Comparison of ENCODE assay signal across 8 cellular contexts in genomic region chr5:176542135-176542595, GRCh38. TPM values are rescaled to one million over a fixed set of nuclear protein-coding genes. Genes with fewer than 3 reads are reported as not detected.
DNase-seq lines count a peak whose midpoint lies in the region; TF ChIP-seq lines count a peak whose summit lies in the region.

No MANE protein-coding gene starts in this region.

- H3K9ac ChIP-seq in mammary epithelial cell (ENCODE audit: insufficient read depth, low read length): no peak overlapping the region
- H3K9ac ChIP-seq in mesendoderm (ENCODE audit: low read length): peak overlapping the region; percentile 82

- peak overlapping the region; percentile 11 for H3K18ac ChIP-seq in mesendoderm (ENCODE audit: low read length)

- H2AK5ac ChIP-seq in mesendoderm (ENCODE audit: low read length): peak overlapping the region; percentile 17

- H3K79me1 ChIP-seq in mesendoderm (ENCODE audit: low read length): no peaks in the 10 kb centered on the region

- peak overlapping the region; percentile 88 for H3K56ac ChIP-seq in mesendoderm (ENCODE audit: low read length)

- H3K27me3 ChIP-seq in mammary epithelial cell (ENCODE audit: insufficient read depth, low read length) (no peaks in the 10 kb centered on the region), mesendoderm (ENCODE audit: insufficient read depth, low read length, poor library complexity) (no peaks in the 10 kb centered on the region), testis (no peaks in the 10 kb centered on the region)

- 70% methylated on average over 12 of the region's 16 CpGs for WGBS in mammary epithelial cell (ENCODE audit: low coverage, missing lambda C conversion rate)
- no CpG with 5 or more reads among the region's 16 CpGs for WGBS in mesendoderm (ENCODE audit: extremely low coverage, insufficient coverage, low lambda C conversion rate)
- WGBS in testis, 2 donors: 40 to 49% methylated on average over 15 to 16 of the region's 16 CpGs

- H4K8ac ChIP-seq in mesendoderm (ENCODE audit: low read depth, low read length): no peak overlapping the region

- peaks cover 50% of the 10 kb centered on the region for H3K4me1 ChIP-seq in mammary epithelial cell (ENCODE audit: insufficient read depth, low read length)
- H3K4me1 ChIP-seq in mesendoderm (ENCODE audit: control insufficient read depth, low read depth, low read length): peaks cover 11% of the 10 kb centered on the region
- peaks cover 18% of the 10 kb centered on the region for H3K4me1 ChIP-seq in testis

- peak overlapping the region; percentile 54 for H3K23ac ChIP-seq in mesendoderm (ENCODE audit: low read length)

- no peak overlapping the region for H2BK15ac ChIP-seq in mesendoderm (replicated peaks; ENCODE audit: low read depth)

- H3K79me2 ChIP-seq in mammary epithelial cell (ENCODE audit: insufficient read depth, low read length): no peaks in the 10 kb centered on the region
- H3K79me2 ChIP-seq in mesendoderm (ENCODE audit: control insufficient read depth, insufficient read depth, low read length): no peaks in the 10 kb centered on the region

- no peak overlapping the region for H4K5ac ChIP-seq in mesendoderm (ENCODE audit: low read length)

- in situ Hi-C loops in mammary epithelial cell (cut with MboI; ENCODE audit: low sequenced_read_pairs in 2 of 2): no loop called here

- dilution Hi-C loops in mammary epithelial cell (cut with HindIII; ENCODE audit: low sequenced_read_pairs): no loop called here

- DNase-seq in GM12864 (ENCODE audit: low read depth) (no peak), T-helper 1 cell (peak in 4 of 5 donors; percentile 48 to 76 (median 60)), mammary epithelial cell (no peak), mesendoderm (no peak), testis (peak; percentile 55), Ammon's horn (ENCODE audit: low spot score) (no peak), NCI-H1694 treated with DMSO at 0.1 percent for 48 hours (lab: John Stamatoyannopoulos, UW) (no peak), amniotic stem cell (lab: John Stamatoyannopoulos, UW) (no peak)

- peak overlapping the region; percentile 28 for H3K27ac ChIP-seq in mammary epithelial cell (ENCODE audit: insufficient read depth, low read depth, low read length)
- H3K27ac ChIP-seq in mesendoderm (ENCODE audit: low read depth, low read length): peak overlapping the region; percentile 72
- H3K27ac ChIP-seq in testis: peak overlapping the region; percentile 54 to 68

- H3K4me2 ChIP-seq in mammary epithelial cell (ENCODE audit: insufficient read depth, low read depth, low read length) (peak overlapping the region; percentile 98), mesendoderm (ENCODE audit: low read length) (peak overlapping the region; percentile 75)

- H4K20me1 ChIP-seq in mammary epithelial cell (ENCODE audit: insufficient read depth, low read length): no peaks in the 10 kb centered on the region

- H2BK5ac ChIP-seq in mesendoderm (ENCODE audit: low read length): no peak overlapping the region

- H2AFZ ChIP-seq in mammary epithelial cell (ENCODE audit: low read depth, low read length): peak overlapping the region; percentile 94

- no peak overlapping the region for H3K4ac ChIP-seq in mesendoderm (ENCODE audit: low read depth, low read length)

- peak overlapping the region; percentile 60 for H3K4me3 ChIP-seq in GM12864 (ENCODE audit: low read depth, low read length)
- peak overlapping the region; percentile 39 to 50 (median 46) for H3K4me3 ChIP-seq in mammary epithelial cell (replicated peaks in 1 of 3; ENCODE audit: insufficient read depth in 1 of 3, low read depth in 2 of 3, low read length in 3 of 3)
- H3K4me3 ChIP-seq in mesendoderm (ENCODE audit: low read length): peak overlapping the region; percentile 51
- peak overlapping the region; percentile 59 to 77 for H3K4me3 ChIP-seq in testis

- no peak for TF ChIP-seq CTCF in GM12864 (IDR thresholded peaks at IDR 0.05; ENCODE audit: low read depth, low read length, missing control alignments)
- TF ChIP-seq CTCF in mammary epithelial cell (conservative IDR thresholded peaks at IDR 0.05 in 1 of 2, IDR thresholded peaks at IDR 0.05 in 1 of 2; ENCODE audit: extremely low read depth in 1 of 2, insufficient read depth in 1 of 2, low read depth in 1 of 2, low read length in 2 of 2): no peak
- no peak for TF ChIP-seq CTCF in testis (IDR thresholded peaks at IDR 0.05)

- TF ChIP-seq POLR2A in testis (IDR thresholded peaks at IDR 0.05): no peak

- H3K36me3 ChIP-seq in mammary epithelial cell (ENCODE audit: insufficient read depth, low read length) (no peaks in the 10 kb centered on the region), mesendoderm (ENCODE audit: control insufficient read depth, insufficient read depth, low read length) (no peaks in the 10 kb centered on the region), testis (ENCODE audit: low read depth, missing control alignments) (no peaks in the 10 kb centered on the region)

- intact Hi-C loops in mammary epithelial cell (cut with micrococcal nuclease) (no loop called here), testis (cut with DNase I; ENCODE audit: low total_unique reads) (loop anchor here (10.0 kb wide), 1 partner anchor 93 kb away; the partner anchor contains the start of genes EIF4E1B and SNCB)

- no peak overlapping the region for H2BK120ac ChIP-seq in mesendoderm (ENCODE audit: low read depth, low read length)

- CTCF ChIA-PET in mammary epithelial cell (lab: Charles Lee; ENCODE audit: low non-redundant PET): interaction anchor here (0.6 kb wide), 1 partner anchor 94 kb away, joined by 4 read pairs; the partner anchor contains the start of gene FAF2

- no peaks in the 10 kb centered on the region for H3K9me3 ChIP-seq in mammary epithelial cell (replicated peaks; ENCODE audit: insufficient read depth, low read length)
- H3K9me3 ChIP-seq in testis: no peaks in the 10 kb centered on the region

- BruUV-seq in mammary epithelial cell (replicated peaks; lab: Mats Ljungman, UMichigan): no TSS peak

RNA-seq across cellular contexts. Expression of gene RNF44, which starts 5.0 kb away (rescaled TPM):
- 10 to 100 TPM in 1 of 2 donors, 1 to 10 TPM in 1; 5.5 to 29.1 TPM for total RNA-seq in mammary epithelial cell
- polyA plus RNA-seq in mammary epithelial cell: 7.9 TPM
- 10.3 TPM for polyA minus RNA-seq in mammary epithelial cell
- 122 TPM for polyA plus RNA-seq in mesendoderm (2013, experiment 1 of 2)
- 123 TPM for polyA plus RNA-seq in mesendoderm (2013, experiment 2 of 2)
- 10 to 100 TPM; 57.2 to 64.7 TPM for total RNA-seq in testis
- 60.1 TPM for polyA plus RNA-seq in testis (ENCODE audit: insufficient read depth, low read depth, low replicate concordance)

RNA-seq across cellular contexts. Expression of gene CDHR2, which starts 7.0 kb away (rescaled TPM):
- total RNA-seq in mammary epithelial cell (under 1 TPM; under 0.01 to 0.21 TPM), testis (10 to 100 TPM; 32.0 to 60.5 TPM)
- polyA plus RNA-seq in mammary epithelial cell (0.01 TPM), testis (ENCODE audit: insufficient read depth, low read depth, low replicate concordance) (39.8 TPM)
- not detected for polyA minus RNA-seq in mammary epithelial cell
- polyA plus RNA-seq in mesendoderm (2013, experiment 1 of 2): 0.07 TPM
- not detected for polyA plus RNA-seq in mesendoderm (2013, experiment 2 of 2)

Comparison
In these comparisons a context has a peak if more than half of its experiments do, and no peak if none do; other contexts are left out.
1. DNase-seq: peak in T-helper 1 cell (4 of 5) and testis (single experiment); none in GM12864 (single experiment), mammary epithelial cell (single experiment), mesendoderm (single experiment), Ammon's horn (single experiment), NCI-H1694 treated with DMSO at 0.1 percent for 48 hours (single experiment) and amniotic stem cell (single experiment).
2. RNA of gene CDHR2, which starts 7.0 kb away (total RNA-seq): 32.0 to 60.5 TPM in testis; under 0.01 to 0.21 TPM in mammary epithelial cell; every median in the first group is over 10 times any median in the second.
3. Peak in every context shown above with its lines, with median percentiles within 50 percentile points of each other: H3K4me3 ChIP-seq and H3K27ac ChIP-seq.